Comparison of ENCODE assay signal across 9 cellular contexts in genomic region chr17:81488276-81488860, GRCh38. TPM values are rescaled to one million over a fixed set of nuclear protein-coding genes. Genes with fewer than 3 reads are reported as not detected.
A peak's percentile ranks its signal among the peaks of the same experiment; 100 is the strongest.
DNase-seq lines count a peak whose midpoint lies in the region; ATAC-seq, FAIRE-seq and TF ChIP-seq lines count a peak whose summit lies in the region.
"Had no signal": no experiment of that assay in that cellular context is flagged by ENCODE, and none has a peak within 500 bp of the region (broad histone marks: within the 10 kb centered on the region; RNA-seq: fewer than 3 reads in every experiment).

No MANE protein-coding gene starts in this region.

- peak; percentile 48 for DNase-seq in GM23248
- no peak for DNase-seq in RWPE1 (ENCODE audit: low spot score)
- DNase-seq in left cardiac atrium = peak; percentile 49
- no peak for DNase-seq in small intestine
- DNase-seq in GM19239 (ENCODE audit: insufficient read length, low spot score) = no peak
- no peak for DNase-seq in RKO (ENCODE audit: low spot score)
- DNase-seq in mucosa of gallbladder (ENCODE audit: low spot score) = no peak
- no peak for DNase-seq in occipital lobe (lab: John Stamatoyannopoulos, UW)

- H2AFZ ChIP-seq in GM23248 = peak overlapping the region; percentile 75

- H3K9me3 ChIP-seq in GM23248 (ENCODE audit: low read depth) (no peaks in the 10 kb centered on the region), small intestine (ENCODE audit: control insufficient read depth, low read depth) (no peaks in the 10 kb centered on the region)

- peak; percentile 1 to 20 for ATAC-seq in left cardiac atrium

- H3F3A ChIP-seq in GM23248 (ENCODE audit: insufficient read depth) = no peaks in the 10 kb centered on the region; the same call in 1 of the 2 replicates

- intact Hi-C loops in left cardiac atrium (cut with DNase I) = loop anchor here in 1 of 2 donors (5.0 to 10.0 kb wide), 2 partner anchors 194 to 236 kb away; partner anchors contain the start of gene SLC38A10

- H3K27ac ChIP-seq in GM23248 = peak overlapping the region; percentile 27; the same call in 1 of the 2 replicates
- H3K27ac ChIP-seq in RWPE1 = peak overlapping the region; percentile 78
- H3K27ac ChIP-seq in small intestine (ENCODE audit: low read depth in 1 of 2, low read length in 1 of 2) = peak overlapping the region; percentile 9 to 87
- H3K27ac ChIP-seq: KMS-11 had no signal

- in situ Hi-C loops in GM23248 (cut with MboI) = no loop called here

- no peaks in the 10 kb centered on the region for H3K36me3 ChIP-seq in GM23248 (ENCODE audit: low read depth)
- H3K36me3 ChIP-seq in small intestine (ENCODE audit: control insufficient read depth in 2 of 2, insufficient read depth in 2 of 2, low read length in 2 of 2) = no peaks in the 10 kb centered on the region

- H3K79me2 ChIP-seq in GM23248 (ENCODE audit: insufficient read depth) = no peaks in the 10 kb centered on the region

- H3K4me3 ChIP-seq in GM23248 = peak overlapping the region; percentile 73
- peak overlapping the region; percentile 47 to 73 for H3K4me3 ChIP-seq in small intestine (ENCODE audit: low read depth in 1 of 2, low read length in 2 of 2)

- POLR2A ChIA-PET in RWPE1 (lab: Yijun Ruan, JAX; ENCODE audit: low non-redundant PET) = interaction anchor here (0.6 kb wide), 1 partner anchor 10 kb away, joined by 4 read pairs; no protein-coding TSS in a partner anchor

- peak overlapping the region; percentile 76 for H3K4me2 ChIP-seq in GM23248 (ENCODE audit: unreplicated experiment)
- H3K4me2 ChIP-seq: KMS-11 had no signal

- H3K27me3 ChIP-seq in GM23248 (replicated peaks; ENCODE audit: insufficient read depth) (0 out of 2 replicates have a peak, but pooled peaks cover 7% of the 10 kb centered on the region), small intestine (ENCODE audit: control insufficient read depth in 2 of 2, insufficient read depth in 2 of 2, low read length in 2 of 2) (no peaks in the 10 kb centered on the region)

- CTCF ChIA-PET in RWPE1 (lab: Yijun Ruan, JAX) = interaction anchor here (0.6 to 0.8 kb wide), 2 partner anchors 37 to 47 kb away, joined by 3 to 4 read pairs; no protein-coding TSS in a partner anchor

- H3K9ac ChIP-seq in GM23248 = peak overlapping the region; percentile 91
- H3K9ac ChIP-seq: KMS-11 had no signal

- H3K4me1 ChIP-seq in GM23248 (ENCODE audit: insufficient read depth) (no peaks in the 10 kb centered on the region), small intestine (ENCODE audit: control insufficient read depth in 2 of 2, insufficient read depth in 1 of 2, low read depth in 1 of 2, low read length in 1 of 2) (peaks cover 0 to 2% of the 10 kb centered on the region in 2 donors)

- WGBS in GM23248 (ENCODE audit: low coverage in 1 of 2, low lambda C conversion rate in 2 of 2, missing lambda C conversion rate in 2 of 2), 2 experiments = 11 to 19% methylated on average over 20 to 42 of the region's 52 CpGs
- WGBS in small intestine, 3 donors = 9 to 24% (median 16%) methylated on average over 18 to 52 of the region's 52 CpGs

- H4K20me1 ChIP-seq in GM23248 (ENCODE audit: insufficient read depth) = no peaks in the 10 kb centered on the region

- no peaks in the 10 kb centered on the region for H3K9me2 ChIP-seq in GM23248 (ENCODE audit: insufficient read depth)

- no peak for TF ChIP-seq CTCF in RWPE1 (conservative IDR thresholded peaks at IDR 0.05; ENCODE audit: low read depth)

- FAIRE-seq in small intestine (lab: Jason Lieb, UNC) = no peak
- no peak for FAIRE-seq in GM19239 (lab: Jason Lieb, UNC)

RNA-seq across cellular contexts. Expression of gene ACTG1, which starts 24.2 kb away (rescaled TPM):
- total RNA-seq in GM23248 (2014; rRNA removed; shearing (Covaris generic)) = 8,476 and 9,349 TPM in 2 replicates
- polyA plus RNA-seq in GM23248 (2016; fragmentation: Nextera tagmentation; extraction: Ambion mirVana) (3,778 and 3,933 TPM in 2 replicates), small intestine (1,000 to 10,000 TPM; 1,318 to 3,459 (median 1,629) TPM)
- total RNA-seq in left cardiac atrium (1,000 to 10,000 TPM in 1 of 2 donors, 100 to 1,000 TPM in 1; 663 to 1,095 TPM), mucosa of gallbladder (2,344 TPM), occipital lobe (3,469 TPM)

RNA-seq across cellular contexts. Expression of gene FSCN2, which starts 39.8 kb away (rescaled TPM):
- 2.3 and 3.2 TPM in 2 replicates for total RNA-seq in GM23248 (2014; rRNA removed; shearing (Covaris generic))
- 0.23 and 0.48 TPM in 2 replicates for polyA plus RNA-seq in GM23248 (2016; fragmentation: Nextera tagmentation; extraction: Ambion mirVana)
- under 1 TPM; 0.38 to 0.39 TPM for total RNA-seq in left cardiac atrium
- 1 to 10 TPM in 1 of 3 donors, not detected in 2; 1.3 TPM for polyA plus RNA-seq in small intestine
- total RNA-seq in mucosa of gallbladder = 1.4 TPM
- total RNA-seq in occipital lobe = 5.6 TPM

Comparison
In these comparisons a context has a peak if more than half of its experiments do, and no peak if none do; other contexts are left out.
1. DNase-seq: peak in GM23248 (single experiment) and left cardiac atrium (single experiment); none in RWPE1 (single experiment), small intestine (single experiment), GM19239 (single experiment), RKO (single experiment), mucosa of gallbladder (single experiment) and occipital lobe (single experiment).
2. H3K27ac ChIP-seq: peak in every context shown above with its lines; median percentile 78 in RWPE1; 48 in small intestine; 27 in GM23248.